Comparison of ENCODE assay signal across 8 cellular contexts in the genomic region with DNA sequence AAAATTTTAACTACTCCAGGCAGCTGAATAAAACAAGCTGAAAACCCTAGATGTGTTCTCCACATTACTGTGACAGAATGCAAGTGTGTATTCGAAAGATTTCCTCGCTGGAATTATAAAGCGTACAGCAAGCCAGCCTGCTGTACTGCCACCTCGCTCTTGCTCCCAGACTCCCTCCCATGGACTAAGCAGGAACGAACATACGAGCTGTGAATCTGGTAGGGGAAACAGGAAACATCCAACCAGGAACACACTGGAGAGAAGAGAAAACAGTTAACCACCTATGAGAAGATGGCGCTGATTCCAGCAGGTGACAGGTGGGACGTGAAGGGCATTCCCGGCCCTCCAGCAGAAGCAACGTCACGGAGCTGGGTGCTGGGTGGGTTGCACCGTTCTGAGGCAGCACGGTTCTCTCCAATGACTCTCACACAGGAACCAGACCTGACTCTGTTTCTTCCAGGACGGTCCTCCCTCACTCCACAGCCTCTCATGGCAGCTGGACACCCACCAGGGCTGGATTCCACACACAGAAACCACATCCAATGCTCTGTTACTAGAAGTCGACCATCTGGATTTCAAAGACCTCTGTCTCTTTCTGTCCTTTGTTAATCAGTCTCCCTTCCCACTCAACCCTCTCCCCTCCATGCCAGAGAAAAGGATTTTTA.
DNase-seq lines count a peak whose midpoint lies in the region; ATAC-seq and TF ChIP-seq lines count a peak whose summit lies in the region.

No MANE protein-coding gene starts in this region.

- no peak for ATAC-seq in effector memory CD8-positive, alpha-beta T cell (replicated peaks)
- peak; percentile 83 for ATAC-seq in aorta (ENCODE audit: low FRiP score)

- no peak overlapping the region for H2BK120ac ChIP-seq in mesendoderm (ENCODE audit: low read depth, low read length)

- no peaks in the 10 kb centered on the region for H3K4me1 Mint-ChIP-seq in MCF 10A (ENCODE audit: insufficient read depth, unreplicated experiment)
- H3K4me1 Mint-ChIP-seq in effector memory CD8-positive, alpha-beta T cell (ENCODE audit: low read depth in 2 of 2) = peaks cover 11 to 23% of the 10 kb centered on the region in 2 donors

- H3K9me3 ChIP-seq in aorta (ENCODE audit: control insufficient read depth, low read length) = no peaks in the 10 kb centered on the region

- no peak overlapping the region for H3K4me2 ChIP-seq in mesendoderm (ENCODE audit: low read length)

- no TSS peak for BruUV-seq in MCF 10A (replicated peaks; lab: Mats Ljungman, UMichigan)

- in situ Hi-C loops in T47D (cut with HindIII; ENCODE audit: low pct_unique_long_range_greater_than_20kb, low sequenced_read_pairs) = no loop called here

- H2BK5ac ChIP-seq in mesendoderm (ENCODE audit: low read length) = no peak overlapping the region

- H3K27ac Mint-ChIP-seq in MCF 10A (ENCODE audit: low read depth, unreplicated experiment) = no peak overlapping the region
- peak overlapping the region; percentile 46 to 68 for H3K27ac Mint-ChIP-seq in effector memory CD8-positive, alpha-beta T cell

- H3K27ac ChIP-seq in mesendoderm (ENCODE audit: low read depth, low read length) = no peak overlapping the region
- H3K27ac ChIP-seq in aorta (ENCODE audit: low read depth in 1 of 2, low read length in 2 of 2) = peak overlapping the region in 1 of 2 donors; percentile 66

- H3K56ac ChIP-seq in mesendoderm (ENCODE audit: low read length) = peak overlapping the region; percentile 52

- no CpG with 5 or more reads among the region's 15 CpGs for WGBS in mesendoderm (ENCODE audit: extremely low coverage, insufficient coverage, low lambda C conversion rate)
- 6 to 12% methylated on average over 15 of the region's 15 CpGs for WGBS in aorta, 2 donors

- no peak overlapping the region for H4K8ac ChIP-seq in mesendoderm (ENCODE audit: low read depth, low read length)

- no peak overlapping the region for H3K23ac ChIP-seq in mesendoderm (ENCODE audit: low read length)

- H3K9ac ChIP-seq in mesendoderm (ENCODE audit: low read length) = no peak overlapping the region

- no peak overlapping the region for H3K4me3 Mint-ChIP-seq in MCF 10A (ENCODE audit: unreplicated experiment)
- H3K4me3 Mint-ChIP-seq in effector memory CD8-positive, alpha-beta T cell = no peak overlapping the region

- peaks cover 34% of the 10 kb centered on the region for H3K79me2 ChIP-seq in mesendoderm (ENCODE audit: control insufficient read depth, insufficient read depth, low read length)

- H3K79me1 ChIP-seq in mesendoderm (ENCODE audit: low read length) = peaks cover 17% of the 10 kb centered on the region

- no peak for TF ChIP-seq CTCF in MCF 10A (IDR thresholded peaks at IDR 0.05; ENCODE audit: unreplicated experiment)

- no peaks in the 10 kb centered on the region for H3K27me3 Mint-ChIP-seq in MCF 10A (ENCODE audit: insufficient read depth, unreplicated experiment)
- H3K27me3 Mint-ChIP-seq in effector memory CD8-positive, alpha-beta T cell = no peaks in the 10 kb centered on the region

- CTCF ChIA-PET in MCF 10A (lab: Yijun Ruan, JAX) = no interaction called here

- peaks cover 5% of the 10 kb centered on the region for H3K36me3 Mint-ChIP-seq in MCF 10A (ENCODE audit: insufficient read depth, unreplicated experiment)
- H3K36me3 Mint-ChIP-seq in effector memory CD8-positive, alpha-beta T cell (ENCODE audit: insufficient read depth) = peaks cover 3% of the 10 kb centered on the region

- intact Hi-C loops in MCF 10A (cut with micrococcal nuclease) (no loop called here), aorta (cut with DNase I) (no loop called here), posterior vena cava (cut with DNase I) (no loop called here)

- H3K4me3 ChIP-seq in mesendoderm (ENCODE audit: low read length) (no peak overlapping the region), aorta (ENCODE audit: low read length in 2 of 2) (no peak overlapping the region)

- H3K36me3 ChIP-seq in mesendoderm (ENCODE audit: control insufficient read depth, insufficient read depth, low read length) = no peaks in the 10 kb centered on the region
- H3K36me3 ChIP-seq in aorta (ENCODE audit: control insufficient read depth in 1 of 2, insufficient read depth in 2 of 2, low read length in 1 of 2) = no peaks in the 10 kb centered on the region

- no peak overlapping the region for H3K4ac ChIP-seq in mesendoderm (ENCODE audit: low read depth, low read length)

- H2AK5ac ChIP-seq in mesendoderm (ENCODE audit: low read length) = no peak overlapping the region

- no peak overlapping the region for H2BK15ac ChIP-seq in mesendoderm (replicated peaks; ENCODE audit: low read depth)

- H3K18ac ChIP-seq in mesendoderm (ENCODE audit: low read length) = no peak overlapping the region

- H4K5ac ChIP-seq in mesendoderm (ENCODE audit: low read length) = no peak overlapping the region

- POLR2A ChIA-PET in MCF 10A (lab: Yijun Ruan, JAX) = no interaction called here

- no peaks in the 10 kb centered on the region for H3K9me3 Mint-ChIP-seq in MCF 10A (ENCODE audit: unreplicated experiment)
- H3K9me3 Mint-ChIP-seq in effector memory CD8-positive, alpha-beta T cell = no peaks in the 10 kb centered on the region

- H3K27me3 ChIP-seq in mesendoderm (ENCODE audit: insufficient read depth, low read length, poor library complexity) (no peaks in the 10 kb centered on the region), aorta (ENCODE audit: control insufficient read depth in 1 of 2, insufficient read depth in 2 of 2, low read length in 1 of 2) (no peaks in the 10 kb centered on the region)

- H3K4me1 ChIP-seq in mesendoderm (ENCODE audit: control insufficient read depth, low read depth, low read length) (peaks cover 2% of the 10 kb centered on the region), aorta (ENCODE audit: control insufficient read depth in 1 of 2, insufficient read depth in 2 of 2, low read length in 2 of 2) (no peaks in the 10 kb centered on the region)

- DNase-seq in T47D (ENCODE audit: low read depth in 1 of 2, low spot score in 1 of 2) (peak; percentile 47 to 76), MCF 10A (ENCODE audit: unreplicated experiment) (no peak), mesendoderm (peak; percentile 57), aorta (peak in 1 of 2 donors; percentile 67), NOMO-1 treated with dmso at 0.1 percent for 144 hours (lab: John Stamatoyannopoulos, UW; ENCODE audit: unreplicated experiment) (no peak), posterior vena cava (ENCODE audit: low spot score) (no peak)
- no peak for DNase-seq in effector memory CD8-positive, alpha-beta T cell
- DNase-seq in NK-92 treated with Interleukin-12 subunit alpha and Interleukin-12 subunit beta, amount 100 ng/mL, for 24 hours (lab: John Stamatoyannopoulos, UW) = no peak

Comparison
In these comparisons a context has a peak if more than half of its experiments do, and no peak if none do; other contexts are left out.
1. DNase-seq: peak in T47D (2 of 2) and mesendoderm (single experiment); none in MCF 10A (single experiment), effector memory CD8-positive, alpha-beta T cell (0 of 3), NOMO-1 treated with dmso at 0.1 percent for 144 hours (single experiment), posterior vena cava (single experiment) and NK-92 treated with Interleukin-12 subunit alpha and Interleukin-12 subunit beta, amount 100 ng/mL, for 24 hours (single experiment).